In genomic region chr7:149140784-149141183, GRCh38 we compare ENCODE assay signal across 29 cellular contexts. TPM values are rescaled to one million over a fixed set of nuclear protein-coding genes. Genes with fewer than 3 reads are reported as not detected.
DNase-seq lines count a peak whose midpoint lies in the region; ATAC-seq and TF ChIP-seq lines count a peak whose summit lies in the region.
"Had no signal": no experiment of that assay in that cellular context is flagged by ENCODE, and none has a peak within 500 bp of the region (broad histone marks: within the 10 kb centered on the region; RNA-seq: fewer than 3 reads in every experiment).

No MANE protein-coding gene starts in this region.

- no peaks in the 10 kb centered on the region for H3K79me1 ChIP-seq in H9 (ENCODE audit: insufficient read depth, low read depth, low read length, poor library complexity, severe bottlenecking)

- no peaks in the 10 kb centered on the region for H4K20me1 ChIP-seq in H9 (ENCODE audit: control insufficient read depth, insufficient read depth, insufficient read length)

- H3K9me3 ChIP-seq in H9 (ENCODE audit: control insufficient read depth, low read depth, low read length): no peaks in the 10 kb centered on the region
- H3K9me3 ChIP-seq: SJSA1, upper lobe of right lung had no signal

- no peak overlapping the region for H4K8ac ChIP-seq in H9 (replicated peaks; ENCODE audit: insufficient read length, low read depth, low read length)

- no peaks in the 10 kb centered on the region for H3K27me3 Mint-ChIP-seq in H9 (ENCODE audit: low read depth)
- no peaks in the 10 kb centered on the region for H3K27me3 Mint-ChIP-seq in activated T-helper 17 cell treated with anti-CD3 and anti-CD28 coated beads, Interleukin-2, amount 50 U/mL, for 72 hours
- H3K27me3 Mint-ChIP-seq: activated CD4-positive, alpha-beta memory T cell treated with anti-CD3 and anti-CD28 coated beads, Interleukin-2, amount 10 ng/mL, durations not matched to agents 7 days and 5 days; activated naive CD8-positive, alpha-beta T cell; memory B cell had no signal

- H3K4ac ChIP-seq in H9 (ENCODE audit: low read depth, low read length): no peak overlapping the region

- H3K23ac ChIP-seq in H9 (ENCODE audit: insufficient read length, low read depth, low read length): no peak overlapping the region

- H3K27ac ChIP-seq in H9 (ENCODE audit: insufficient read length, low read depth, low read length): no peak overlapping the region
- H3K27ac ChIP-seq: epithelial cell of prostate, PC-9, SJSA1, upper lobe of right lung had no signal

- H4K91ac ChIP-seq in H9 (ENCODE audit: insufficient read length, low read depth, low read length): no peak overlapping the region

- H3K4me1 ChIP-seq in H9 (ENCODE audit: insufficient read depth, low read length): peaks cover 2% of the 10 kb centered on the region; the same call in 1 of the 2 replicates

- DNase-seq in Caki2 (ENCODE audit: low read depth): peak; percentile 10
- DNase-seq in H9: no peak
- DNase-seq in NCI-H226: peak; percentile 37
- DNase-seq in fibroblast of gingiva (ENCODE audit: low read depth): peak; percentile 16
- no peak for DNase-seq in activated naive CD4-positive, alpha-beta T cell treated with anti-CD3 and anti-CD28 coated beads, Interleukin-2, amount 50 U/mL, for 72 hours (ENCODE audit: low spot score in 2 of 2)
- no peak for DNase-seq in iPS-NIHi7 (ENCODE audit: extremely low spot score)
- no peak for DNase-seq in iPS-NIHi11 (ENCODE audit: low spot score)
- DNase-seq: activated CD4-positive, alpha-beta memory T cell treated with anti-CD3 and anti-CD28 coated beads, Interleukin-2, amount 10 ng/mL, durations not matched to agents 7 days and 5 days; activated CD4-positive, CD25-positive, alpha-beta regulatory T cell treated with anti-CD3 and anti-CD28 coated beads, Interleukin-2, amount 50 U/mL, for 72 hours; activated CD8-positive, alpha-beta memory T cell treated with anti-CD3 and anti-CD28 coated beads, Interleukin-2, amount 50 U/mL, for 48 hours; aorta; C1 segment of cervical spinal cord; COR-L47; DMS79; effector CD4-positive, alpha-beta T cell; hippocampal formation; NCI-H1436; NCI-H2107; posterior cingulate gyrus; right cardiac atrium; stimulated activated CD4-positive, alpha-beta T cell treated with anti-CD3 and anti-CD28 coated beads, Interleukin-4, amount 100 ng/mL, for 1 hour; T-helper 1 cell; upper lobe of right lung had no signal

- H3K36me3 Mint-ChIP-seq in H9 (ENCODE audit: insufficient read depth in 1 of 3, low read depth in 3 of 3): peaks cover 4 to 10% (median 8%) of the 10 kb centered on the region in 3 experiments
- peaks cover 0 to 5% of the 10 kb centered on the region in 2 donors for H3K36me3 Mint-ChIP-seq in activated naive CD4-positive, alpha-beta T cell treated with anti-CD3 and anti-CD28 coated beads, Interleukin-2, amount 50 U/mL, for 72 hours
- H3K36me3 Mint-ChIP-seq in activated T-helper 17 cell treated with anti-CD3 and anti-CD28 coated beads, Interleukin-2, amount 50 U/mL, for 72 hours (ENCODE audit: low read depth): peaks cover 5% of the 10 kb centered on the region
- H3K36me3 Mint-ChIP-seq: activated naive CD8-positive, alpha-beta T cell; memory B cell had no signal

- H3K27ac Mint-ChIP-seq in H9: peak overlapping the region in 2 of 3 experiments; percentile 20 to 74; a peak in 1 of 7 replicates
- H3K27ac Mint-ChIP-seq in activated naive CD4-positive, alpha-beta T cell treated with anti-CD3 and anti-CD28 coated beads, Interleukin-2, amount 50 U/mL, for 72 hours: no peak overlapping the region
- H3K27ac Mint-ChIP-seq in activated T-helper 17 cell treated with anti-CD3 and anti-CD28 coated beads, Interleukin-2, amount 50 U/mL, for 72 hours: no peak overlapping the region
- H3K27ac Mint-ChIP-seq: activated CD4-positive, alpha-beta memory T cell treated with anti-CD3 and anti-CD28 coated beads, Interleukin-2, amount 10 ng/mL, durations not matched to agents 7 days and 5 days; activated naive CD8-positive, alpha-beta T cell; memory B cell had no signal

- no peaks in the 10 kb centered on the region for H3K27me3 ChIP-seq in H9 (ENCODE audit: insufficient read depth, low read length)
- H3K27me3 ChIP-seq: SJSA1, upper lobe of right lung had no signal

- H3K56ac ChIP-seq in H9 (ENCODE audit: insufficient read length, low read depth, low read length): no peak overlapping the region

- H3K79me2 ChIP-seq in H9 (ENCODE audit: insufficient read depth, low read length): no peaks in the 10 kb centered on the region

- no peak overlapping the region for H3K4me2 ChIP-seq in H9 (ENCODE audit: insufficient read depth, insufficient read length, low read length)
- H3K4me2 ChIP-seq: PC-9 had no signal

- no peak overlapping the region for H3K4me3 Mint-ChIP-seq in H9
- no peak overlapping the region for H3K4me3 Mint-ChIP-seq in activated T-helper 17 cell treated with anti-CD3 and anti-CD28 coated beads, Interleukin-2, amount 50 U/mL, for 72 hours
- H3K4me3 Mint-ChIP-seq: activated CD4-positive, alpha-beta memory T cell treated with anti-CD3 and anti-CD28 coated beads, Interleukin-2, amount 10 ng/mL, durations not matched to agents 7 days and 5 days; activated naive CD8-positive, alpha-beta T cell; memory B cell had no signal

- H2AK5ac ChIP-seq in H9 (ENCODE audit: insufficient read length, low read length): no peak overlapping the region

- no peak overlapping the region for H2BK12ac ChIP-seq in H9 (ENCODE audit: insufficient read length, low read depth, low read length)

- no peak overlapping the region for H3K9ac ChIP-seq in H9 (ENCODE audit: extremely low read depth, insufficient read length, low read length)

- H2BK20ac ChIP-seq in H9 (ENCODE audit: low read depth, low read length, poor library complexity, severe bottlenecking): no peak overlapping the region

- no CpG with 5 or more reads among the region's 3 CpGs for WGBS in H9 (ENCODE audit: extremely low coverage, insufficient read length, low lambda C conversion rate)

- no peak overlapping the region for H2AFZ ChIP-seq in H9 (ENCODE audit: low read length)
- H2AFZ ChIP-seq: PC-9 had no signal

- no peak overlapping the region for H3T11ph ChIP-seq in H9 (ENCODE audit: low read length)

- no peak for TF ChIP-seq CTCF in H9 (conservative IDR thresholded peaks at IDR 0.05)

- in situ Hi-C loops in Caki2 (cut with HindIII; ENCODE audit: low pct_unique_long_range_greater_than_20kb, low sequenced_read_pairs): no loop called here

- peaks cover 28 to 29% of the 10 kb centered on the region in 2 experiments for H3K4me1 Mint-ChIP-seq in H9
- H3K4me1 Mint-ChIP-seq in activated T-helper 17 cell treated with anti-CD3 and anti-CD28 coated beads, Interleukin-2, amount 50 U/mL, for 72 hours: peaks cover 7% of the 10 kb centered on the region

- no peak overlapping the region for H3K14ac ChIP-seq in H9 (ENCODE audit: insufficient read depth, low read length)

- no peak overlapping the region for H2BK120ac ChIP-seq in H9 (ENCODE audit: low read depth, low read length, poor library complexity, severe bottlenecking)

- H4K5ac ChIP-seq in H9 (ENCODE audit: insufficient read length, low read depth, low read length): no peak overlapping the region

- H3K23me2 ChIP-seq in H9 (ENCODE audit: insufficient read length, low read depth, low read length, poor library complexity, severe bottlenecking): peaks cover 2% of the 10 kb centered on the region

- no peak overlapping the region for H2BK15ac ChIP-seq in H9 (ENCODE audit: low read depth, low read length)

- H2BK5ac ChIP-seq in H9 (ENCODE audit: insufficient read length, low read length): no peak overlapping the region

- ATAC-seq in activated naive CD4-positive, alpha-beta T cell treated with anti-CD3 and anti-CD28 coated beads, Interleukin-2, amount 50 U/mL, for 72 hours: no peak
- no peak for ATAC-seq in activated T-helper 17 cell treated with anti-CD3 and anti-CD28 coated beads, Interleukin-2, amount 50 U/mL, for 72 hours (replicated peaks)
- ATAC-seq: right cardiac atrium, upper lobe of right lung had no signal

- no peak overlapping the region for H3K18ac ChIP-seq in H9 (ENCODE audit: insufficient read length, low read depth, low read length)

- peaks cover 0 to 2% of the 10 kb centered on the region in 2 experiments; a peak in 2 of 5 replicates for H3K9me3 Mint-ChIP-seq in H9
- no peaks in the 10 kb centered on the region for H3K9me3 Mint-ChIP-seq in activated naive CD4-positive, alpha-beta T cell treated with anti-CD3 and anti-CD28 coated beads, Interleukin-2, amount 50 U/mL, for 72 hours
- no peaks in the 10 kb centered on the region for H3K9me3 Mint-ChIP-seq in activated T-helper 17 cell treated with anti-CD3 and anti-CD28 coated beads, Interleukin-2, amount 50 U/mL, for 72 hours
- H3K9me3 Mint-ChIP-seq: activated CD4-positive, alpha-beta memory T cell treated with anti-CD3 and anti-CD28 coated beads, Interleukin-2, amount 10 ng/mL, durations not matched to agents 7 days and 5 days; memory B cell had no signal

RNA-seq across cellular contexts. Expression of gene ZNF398, which starts 6.5 kb away (rescaled TPM):
- 2.4 and 2.9 TPM in 2 replicates for total RNA-seq in Caki2 (2014; rRNA removed; shearing (Covaris generic); ENCODE audit: low replicate concordance)
- 62.1 and 62.4 TPM in 2 replicates for total RNA-seq in H9 (2021)
- total RNA-seq in activated naive CD4-positive, alpha-beta T cell treated with anti-CD3 and anti-CD28 coated beads, Interleukin-2, amount 50 U/mL, for 72 hours: 1 to 10 TPM; 6.6 to 8.7 TPM
- 10 to 100 TPM; 11.3 to 13.8 TPM for total RNA-seq in activated T-helper 17 cell treated with anti-CD3 and anti-CD28 coated beads, Interleukin-2, amount 50 U/mL, for 72 hours

RNA-seq across cellular contexts. Expression of gene ZNF425, which starts 14.7 kb away (rescaled TPM):
- total RNA-seq in Caki2 (2014; rRNA removed; shearing (Covaris generic); ENCODE audit: low replicate concordance): 2.9 and 7.1 TPM in 2 replicates
- total RNA-seq in H9 (2021): 5.3 and 5.4 TPM in 2 replicates
- under 1 TPM; 0.34 to 0.45 TPM for total RNA-seq in activated naive CD4-positive, alpha-beta T cell treated with anti-CD3 and anti-CD28 coated beads, Interleukin-2, amount 50 U/mL, for 72 hours
- under 1 TPM; 0.39 to 0.77 TPM for total RNA-seq in activated T-helper 17 cell treated with anti-CD3 and anti-CD28 coated beads, Interleukin-2, amount 50 U/mL, for 72 hours

RNA-seq across cellular contexts. Expression of gene ZNF786, which starts 50.3 kb away (rescaled TPM):
- 5.9 and 11.6 TPM in 2 replicates for total RNA-seq in Caki2 (2014; rRNA removed; shearing (Covaris generic); ENCODE audit: low replicate concordance)
- 24.1 and 25.1 TPM in 2 replicates for total RNA-seq in H9 (2021)
- 1 to 10 TPM; 4.3 to 4.7 TPM for total RNA-seq in activated naive CD4-positive, alpha-beta T cell treated with anti-CD3 and anti-CD28 coated beads, Interleukin-2, amount 50 U/mL, for 72 hours
- 1 to 10 TPM; 4.9 to 5.7 TPM for total RNA-seq in activated T-helper 17 cell treated with anti-CD3 and anti-CD28 coated beads, Interleukin-2, amount 50 U/mL, for 72 hours

RNA-seq across cellular contexts. Expression of gene ZNF282, which starts 54.6 kb away (rescaled TPM):
- total RNA-seq in Caki2 (2014; rRNA removed; shearing (Covaris generic); ENCODE audit: low replicate concordance): 18.1 and 20.2 TPM in 2 replicates
- 39.0 and 39.9 TPM in 2 replicates for total RNA-seq in H9 (2021)
- 10 to 100 TPM; 23.5 to 35.6 TPM for total RNA-seq in activated naive CD4-positive, alpha-beta T cell treated with anti-CD3 and anti-CD28 coated beads, Interleukin-2, amount 50 U/mL, for 72 hours
- 100 to 1,000 TPM; 103 to 105 TPM for total RNA-seq in activated T-helper 17 cell treated with anti-CD3 and anti-CD28 coated beads, Interleukin-2, amount 50 U/mL, for 72 hours

Comparison
In these comparisons a context has a peak if more than half of its experiments do, and no peak if none do; other contexts are left out.
1. DNase-seq: peak in Caki2 (single experiment), NCI-H226 (single experiment) and fibroblast of gingiva (single experiment); none in H9 (single experiment), activated naive CD4-positive, alpha-beta T cell treated with anti-CD3 and anti-CD28 coated beads, Interleukin-2, amount 50 U/mL, for 72 hours (0 of 2), iPS-NIHi7 (single experiment) and iPS-NIHi11 (single experiment).
2. H3K27ac Mint-ChIP-seq: peak in H9 (2 of 3); none in activated naive CD4-positive, alpha-beta T cell treated with anti-CD3 and anti-CD28 coated beads, Interleukin-2, amount 50 U/mL, for 72 hours (0 of 2) and activated T-helper 17 cell treated with anti-CD3 and anti-CD28 coated beads, Interleukin-2, amount 50 U/mL, for 72 hours (single experiment).